Comparison of ENCODE assay signal across 9 cellular contexts in the genomic region with DNA sequence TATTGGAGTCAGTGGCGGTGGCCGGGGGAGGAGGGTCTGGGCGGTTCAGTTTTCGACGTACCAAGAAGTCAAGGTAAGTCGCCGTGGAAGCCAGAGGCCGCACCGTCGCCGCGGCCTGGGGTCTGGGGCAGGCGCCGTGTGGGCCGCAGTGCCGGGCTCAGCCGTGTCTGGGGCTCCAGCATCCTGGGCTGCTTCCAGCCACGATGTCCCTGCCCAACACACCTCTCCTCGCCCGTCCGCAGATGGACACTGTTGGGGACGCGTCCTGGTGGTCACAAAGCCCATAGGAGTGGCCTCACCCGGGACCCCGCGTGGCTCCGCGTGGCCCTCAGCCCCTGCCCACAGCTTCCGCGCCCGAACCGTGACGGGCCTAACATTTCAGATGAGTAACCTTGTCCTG.
"Had no signal": no experiment of that assay in that cellular context is flagged by ENCODE, and none has a peak within 500 bp of the region (broad histone marks: within the 10 kb centered on the region; RNA-seq: fewer than 3 reads in every experiment).

No MANE protein-coding gene starts in this region.

- H3K9me3 ChIP-seq: HAP-1 had no signal

- FAIRE-seq: H54 had no signal

- H3K27ac ChIP-seq: GM23248 had no signal

- H3K9me3 Mint-ChIP-seq: H9, HFFc6 had no signal

- H3K27ac Mint-ChIP-seq: GM23338, H9, HFFc6 had no signal

- H3K9ac ChIP-seq: GM23248 had no signal

- DNase-seq: GM23248, GOT3, H9, HCEC 1CT, HFFc6 had no signal

- H3K4me3 Mint-ChIP-seq: HFFc6 had no signal

- H3K4me3 ChIP-seq: GM23248, HAP-1 had no signal

- H3K36me3 ChIP-seq: HAP-1 had no signal

- H3K4me1 ChIP-seq: HAP-1 had no signal

- H2AFZ ChIP-seq: GM23248, GM23338 had no signal

- ATAC-seq: HCT116 had no signal
